4 cellular contexts compared by ENCODE assay signal in the genomic region with DNA sequence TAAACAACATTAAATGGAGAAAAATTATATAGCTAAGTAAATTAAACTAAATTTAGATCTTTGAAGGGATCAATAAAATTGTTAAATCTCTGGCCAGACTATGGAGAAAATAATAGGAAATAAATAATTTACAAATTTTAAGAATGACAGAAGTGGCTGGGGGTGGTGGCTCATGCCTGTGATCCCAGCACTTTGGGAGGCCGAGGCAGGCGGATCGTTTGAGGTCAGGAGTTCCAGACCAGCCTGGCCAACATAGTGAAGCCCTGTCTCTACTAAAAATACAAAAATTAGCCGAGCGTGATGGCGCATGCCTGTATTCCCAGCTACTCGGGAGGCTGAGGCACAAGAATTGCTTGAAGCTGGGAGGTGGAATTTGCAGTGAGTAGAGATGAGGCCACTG. TPM values are rescaled to one million over a fixed set of nuclear protein-coding genes. Genes with fewer than 3 reads are reported as not detected.
"Had no signal": no experiment of that assay in that cellular context is flagged by ENCODE, and none has a peak within 500 bp of the region (broad histone marks: within the 10 kb centered on the region; RNA-seq: fewer than 3 reads in every experiment).

No MANE protein-coding gene starts in this region.

RNA-seq across cellular contexts. Expression of a gene that starts 58.6 kb away (rescaled TPM):
- total RNA-seq: HepG2, PC-9, RPMI7951, SJSA1 had no signal
